Comparison of ENCODE assay signal across 9 cellular contexts in genomic region chr7:73005693-73006447, GRCh38. TPM values are rescaled to one million over a fixed set of nuclear protein-coding genes. Genes with fewer than 3 reads are reported as not detected.
DNase-seq lines count a peak whose midpoint lies in the region; ATAC-seq and TF ChIP-seq lines count a peak whose summit lies in the region.
"Not testable (repeated sequence)": the region's sequence is repeated elsewhere in the genome, so short reads cannot be mapped to it uniquely, and the experiment has no call there.
"Had no signal": no experiment of that assay in that cellular context is flagged by ENCODE, and none has a peak within 500 bp of the region (broad histone marks: within the 10 kb centered on the region; RNA-seq: fewer than 3 reads in every experiment).

No MANE protein-coding gene starts in this region.

- DNase-seq in HFF-Myc (ENCODE audit: extremely low read depth, low read depth) (peak; percentile 37), LHCN-M2 (ENCODE audit: low read depth) (peak; percentile 88), choroid plexus epithelial cell (ENCODE audit: low read depth) (peak; percentile 83), immature natural killer cell (peak; percentile 96 to 99 (median 98)), thoracic aorta (ENCODE audit: low spot score) (peak; percentile 32)
- DNase-seq in activated CD4-positive, alpha-beta memory T cell treated with anti-CD3 and anti-CD28 coated beads for 36 hours = peak; percentile 95
- not testable (repeated sequence) for DNase-seq in retinal pigment epithelial cell (ENCODE audit: low read depth)

- H3K27ac Mint-ChIP-seq in activated CD4-positive, alpha-beta memory T cell treated with anti-CD3 and anti-CD28 coated beads for 36 hours = peak overlapping the region; percentile 100
- H3K27ac Mint-ChIP-seq in immature natural killer cell = peak overlapping the region; percentile 95 to 98 (median 98)

- H3K9me3 Mint-ChIP-seq in activated CD4-positive, alpha-beta memory T cell treated with anti-CD3 and anti-CD28 coated beads for 36 hours; immature natural killer cell: not testable (repeated sequence)

- intact Hi-C loops in activated CD4-positive, alpha-beta memory T cell treated with anti-CD3 and anti-CD28 coated beads for 36 hours (cut with micrococcal nuclease) = not testable (repeated sequence)

- not testable (repeated sequence) for H3K9me3 ChIP-seq in thoracic aorta

- CTCF ChIA-PET in activated CD4-positive, alpha-beta memory T cell treated with anti-CD3 and anti-CD28 coated beads for 36 hours (lab: Charles Lee) = not testable (repeated sequence)

- not testable (repeated sequence) for H3K4me1 ChIP-seq in thoracic aorta (ENCODE audit: control insufficient read depth in 1 of 2, low read depth in 2 of 2)

- H3K27me3 ChIP-seq in thoracic aorta (replicated peaks; ENCODE audit: insufficient read depth) = not testable (repeated sequence)

- H3K4me3 Mint-ChIP-seq in activated CD4-positive, alpha-beta memory T cell treated with anti-CD3 and anti-CD28 coated beads for 36 hours = peak overlapping the region; percentile 97
- H3K4me3 Mint-ChIP-seq in immature natural killer cell = peak overlapping the region; percentile 90 to 96 (median 95)

- not testable (repeated sequence) for H3K27me3 Mint-ChIP-seq in activated CD4-positive, alpha-beta memory T cell treated with anti-CD3 and anti-CD28 coated beads for 36 hours; immature natural killer cell (ENCODE audit: low read depth in 3 of 3)

- not testable (repeated sequence) for H3K4me1 Mint-ChIP-seq in activated CD4-positive, alpha-beta memory T cell treated with anti-CD3 and anti-CD28 coated beads for 36 hours (ENCODE audit: low read depth)
- H3K4me1 Mint-ChIP-seq in immature natural killer cell = peaks cover 3 to 11% of the 10 kb centered on the region in 2 donors

- H3K36me3 Mint-ChIP-seq in activated CD4-positive, alpha-beta memory T cell treated with anti-CD3 and anti-CD28 coated beads for 36 hours; immature natural killer cell: not testable (repeated sequence)

- POLR2A ChIA-PET in activated CD4-positive, alpha-beta memory T cell treated with anti-CD3 and anti-CD28 coated beads for 36 hours (lab: Charles Lee) = not testable (repeated sequence)

- ATAC-seq in thoracic aorta (ENCODE audit: insufficient number of reproducible peaks, low FRiP score, low read depth) = peak; percentile 98

- peak overlapping the region; percentile 47 for H3K4me3 ChIP-seq in HFF-Myc (replicated peaks; ENCODE audit: low read depth, low read length)
- peak overlapping the region; percentile 68 for H3K4me3 ChIP-seq in choroid plexus epithelial cell (ENCODE audit: low read depth, low read length)
- peak overlapping the region; percentile 57 for H3K4me3 ChIP-seq in retinal pigment epithelial cell (ENCODE audit: low read length)
- peak overlapping the region; percentile 76 for H3K4me3 ChIP-seq in thoracic aorta

- TF ChIP-seq POLR2A in GM15510 (IDR thresholded peaks at IDR 0.05; ENCODE audit: borderline replicate concordance, extremely low read depth, insufficient read length) = peak; percentile 83

- not testable (repeated sequence) for TF ChIP-seq CTCF in HFF-Myc (IDR thresholded peaks at IDR 0.05; ENCODE audit: low read depth, low read length, missing control alignments); choroid plexus epithelial cell (conservative IDR thresholded peaks at IDR 0.05; ENCODE audit: low read depth, low read length); retinal pigment epithelial cell (conservative IDR thresholded peaks at IDR 0.05; ENCODE audit: low read depth, low read length); thoracic aorta (IDR thresholded peaks at IDR 0.05)

- not testable (repeated sequence) for H3K36me3 ChIP-seq in thoracic aorta

- peak overlapping the region; percentile 74 to 83 for H3K27ac ChIP-seq in thoracic aorta

RNA-seq across cellular contexts. Expression of gene SPDYE8, which starts 23.7 kb away (rescaled TPM):
- total RNA-seq in LHCN-M2 (2014; rRNA removed) (not detected in 2 replicates), thoracic aorta (not detected)
- polyA plus RNA-seq in LHCN-M2 (2012) = 0.13 TPM
- not detected for total RNA-seq in activated CD4-positive, alpha-beta memory T cell treated with anti-CD3 and anti-CD28 coated beads for 36 hours
- polyA plus RNA-seq in immature natural killer cell = under 1 TPM in 1 of 3 donors, not detected in 2; 0.12 TPM
- total RNA-seq: H4 had no signal

RNA-seq across cellular contexts. Expression of gene TRIM74, which starts 36.6 kb away (rescaled TPM):
- total RNA-seq in LHCN-M2 (2014; rRNA removed) (not detected in 2 replicates), thoracic aorta (not detected)
- polyA plus RNA-seq in LHCN-M2 (2012) = not detected
- total RNA-seq in activated CD4-positive, alpha-beta memory T cell treated with anti-CD3 and anti-CD28 coated beads for 36 hours = 1 to 10 TPM in 1 of 2 experiments, under 1 TPM in 1; 0.63 to 1.1 TPM
- polyA plus RNA-seq in immature natural killer cell = not detected
- total RNA-seq: H4 had no signal

RNA-seq across cellular contexts. Expression of gene SPDYE11, which starts 51.8 kb away (rescaled TPM):
- total RNA-seq in LHCN-M2 (2014; rRNA removed) (not detected in 2 replicates), thoracic aorta (not detected)
- 0.13 TPM for polyA plus RNA-seq in LHCN-M2 (2012)
- not detected for total RNA-seq in activated CD4-positive, alpha-beta memory T cell treated with anti-CD3 and anti-CD28 coated beads for 36 hours
- under 1 TPM in 1 of 3 donors, not detected in 2; 0.12 TPM for polyA plus RNA-seq in immature natural killer cell
- total RNA-seq: H4 had no signal
